ENCODE assay signal across 8 cellular contexts in the genomic region with DNA sequence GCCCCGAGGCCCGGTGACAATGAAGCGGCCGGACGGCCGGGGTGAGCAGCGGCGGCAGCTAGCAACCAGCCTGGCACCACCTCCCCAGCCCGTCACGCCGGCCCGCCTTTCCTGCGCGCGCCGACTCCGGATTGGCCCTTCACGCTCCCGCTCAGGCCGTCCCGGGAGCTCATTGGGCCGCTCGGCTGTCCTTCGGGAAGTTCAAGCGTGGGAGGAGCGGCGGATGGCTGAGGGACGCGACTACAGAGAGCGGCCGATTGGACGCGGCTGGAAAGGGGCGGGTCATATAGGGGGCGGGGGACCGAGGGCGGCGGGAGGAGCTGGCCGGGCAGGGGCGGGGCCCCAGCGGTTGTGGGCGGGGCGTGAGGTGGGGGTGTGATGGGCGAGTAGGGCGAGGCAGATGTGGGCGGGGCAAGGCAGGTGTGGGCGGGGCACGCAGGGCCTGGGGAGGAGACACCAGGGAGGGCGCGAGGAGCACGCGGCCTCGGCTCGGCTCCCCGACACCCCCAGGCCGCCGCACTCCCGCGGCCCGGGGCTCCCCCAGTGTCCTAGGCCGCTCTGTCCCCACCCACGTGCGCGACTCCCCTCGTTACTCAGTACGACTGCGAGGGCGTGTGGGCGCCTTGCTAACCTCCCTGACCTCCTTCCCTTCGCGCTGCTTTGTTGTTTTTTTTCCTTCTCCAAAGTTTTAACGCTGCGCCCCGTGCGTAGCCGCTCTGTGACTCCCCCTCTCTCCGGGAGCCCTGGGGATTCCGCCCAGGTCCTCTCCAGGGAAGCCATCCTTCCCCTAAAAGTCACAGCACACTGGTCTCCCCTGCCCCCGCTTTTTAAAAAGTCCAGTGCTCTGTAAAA. TPM values are rescaled to one million over a fixed set of nuclear protein-coding genes. Genes with fewer than 3 reads are reported as not detected.
DNase-seq lines count a peak whose midpoint lies in the region; ATAC-seq and TF ChIP-seq lines count a peak whose summit lies in the region.

Gene CEP131 (minus strand): TSS at position 60 of the 852 bp plus-strand sequence. CDS start 2,909 bp downstream, outside the sequence.

- H3K9me3 ChIP-seq in thoracic aorta: no peaks in the 10 kb centered on the region

- H3K27ac ChIP-seq in thoracic aorta: peak within 1 kb of the TSS; percentile 24 to 55

- peaks cover 10 to 15% of the 10 kb centered on the region in 2 donors for H3K4me1 ChIP-seq in thoracic aorta (ENCODE audit: control insufficient read depth in 1 of 2, low read depth in 2 of 2)

- H3K4me3 ChIP-seq in thoracic aorta: peak within 1 kb of the TSS; percentile 87

- H3K36me3 ChIP-seq in thoracic aorta: no peaks in the 10 kb centered on the region

- peak within 1 kb of the TSS in 1 of 2 donors; percentile 12 for H3K27ac Mint-ChIP-seq in activated naive CD4-positive, alpha-beta T cell treated with anti-CD3 and anti-CD28 coated beads, Interleukin-2, amount 50 U/mL, for 72 hours

- CTCF ChIA-PET in GM10248 (lab: Yijun Ruan, JAX): interaction anchor here (0.7 to 1.3 kb wide), 8 partner anchors 9 to 296 kb away, joined by 3 to 4 read pairs (median 3); partner anchors contain the start of genes NDUFAF8, SLC38A10 and TEPSIN

- ATAC-seq in HG02642 (IDR thresholded peaks at IDR 0.05; ENCODE audit: poor library complexity, unreplicated experiment) (peak; percentile 93), omental fat pad (ENCODE audit: low FRiP score) (peak; percentile 98), thoracic aorta (ENCODE audit: insufficient number of reproducible peaks, low FRiP score, low read depth) (peak; percentile 96)
- peak; percentile 96 to 97 for ATAC-seq in activated naive CD4-positive, alpha-beta T cell treated with anti-CD3 and anti-CD28 coated beads, Interleukin-2, amount 50 U/mL, for 72 hours

- H3K27me3 ChIP-seq in thoracic aorta (replicated peaks; ENCODE audit: insufficient read depth): no peaks in the 10 kb centered on the region

- POLR2A ChIA-PET in GM10248 (lab: Yijun Ruan, JAX): interaction anchor here (0.5 to 1.3 kb wide), 4 partner anchors 15 to 1077 kb away, joined by 3 to 8 read pairs (median 4); partner anchors contain the start of genes ACTG1, NDUFAF8 and TEPSIN

- H3K36me3 Mint-ChIP-seq in activated naive CD4-positive, alpha-beta T cell treated with anti-CD3 and anti-CD28 coated beads, Interleukin-2, amount 50 U/mL, for 72 hours: no peaks in the 10 kb centered on the region

- TF ChIP-seq CTCF in GM10248 (IDR thresholded peaks at IDR 0.05; ENCODE audit: control extremely low read depth, extremely low read depth, low read depth, missing control alignments): no peak
- TF ChIP-seq CTCF in omental fat pad (IDR thresholded peaks at IDR 0.05): no peak
- no peak for TF ChIP-seq CTCF in thoracic aorta (IDR thresholded peaks at IDR 0.05)

- DNase-seq in GM10248 (ENCODE audit: extremely low spot score): peak; percentile 99
- peak; percentile 98 for DNase-seq in NCI-H1105 (lab: John Stamatoyannopoulos, UW)
- DNase-seq in SKM-1 (lab: John Stamatoyannopoulos, UW; ENCODE audit: unreplicated experiment): peak; percentile 97
- peak; percentile 99 for DNase-seq in activated naive CD4-positive, alpha-beta T cell treated with anti-CD3 and anti-CD28 coated beads, Interleukin-2, amount 50 U/mL, for 72 hours (ENCODE audit: low spot score in 2 of 2)
- peak; percentile 99 for DNase-seq in glomerular visceral epithelial cell (ENCODE audit: extremely low spot score)
- peak; percentile 96 for DNase-seq in omental fat pad (ENCODE audit: low spot score)
- DNase-seq in thoracic aorta (ENCODE audit: low spot score): peak; percentile 96

- H3K9me3 Mint-ChIP-seq in activated naive CD4-positive, alpha-beta T cell treated with anti-CD3 and anti-CD28 coated beads, Interleukin-2, amount 50 U/mL, for 72 hours: peaks cover 0 to 5% of the 10 kb centered on the region in 2 donors

RNA-seq across cellular contexts. Expression of gene CEP131, which starts in this region (rescaled TPM):
- total RNA-seq in activated naive CD4-positive, alpha-beta T cell treated with anti-CD3 and anti-CD28 coated beads, Interleukin-2, amount 50 U/mL, for 72 hours: 10 to 100 TPM; 10.0 to 14.6 TPM
- total RNA-seq in omental fat pad (10 to 100 TPM in 1 of 4 donors, 1 to 10 TPM in 3; 3.0 to 11.5 (median 5.6) TPM), thoracic aorta (10 to 100 TPM in 1 of 2 donors, 1 to 10 TPM in 1; 5.8 to 11.4 TPM)

Comparison
In these comparisons a context has a peak if more than half of its experiments do, and no peak if none do; other contexts are left out.
1. Peak in every context shown above with its lines: DNase-seq, ATAC-seq, H3K4me3 ChIP-seq and H3K27ac ChIP-seq.